14 cellular contexts compared by ENCODE assay signal in genomic region chrX:130566028-130566683, GRCh38.
"Had no signal": no experiment of that assay in that cellular context is flagged by ENCODE, and none has a peak within 500 bp of the region (broad histone marks: within the 10 kb centered on the region; RNA-seq: fewer than 3 reads in every experiment).

No MANE protein-coding gene starts in this region.

- H3K4me1 Mint-ChIP-seq: naive thymus-derived CD4-positive, alpha-beta T cell; stimulated activated naive B cell treated with anti-CD40 and anti-IgM and Interleukin-4, amounts not matched to agents 10 μg/mL and 1 μg/mL and 100 μg/mL, for 72 hours had no signal

- H3K27ac ChIP-seq: ascending aorta, colonic mucosa, heart right ventricle, prostate gland had no signal

- H3K4me3 ChIP-seq: ascending aorta, colonic mucosa, heart right ventricle, prostate gland had no signal

- H3K36me3 ChIP-seq: ascending aorta, colonic mucosa, heart right ventricle, prostate gland had no signal

- H3K4me3 Mint-ChIP-seq: activated CD8-positive, alpha-beta T cell treated with anti-CD3 and anti-CD28 coated beads, Interleukin-2, amount 10 ng/mL, durations not matched to agents 7 days and 5 days; activated T-helper 1 cell treated with anti-CD3 and anti-CD28 coated beads, Interleukin-12 subunit alpha, Interleukin-12 subunit beta, Interleukin-2, Interleukin-4 antibody, amounts not matched to agents 30 ng/mL and 10 ng/mL and 1 ng/mL, durations not matched to agents 14 hours and 24 hours and 36 hours; naive thymus-derived CD4-positive, alpha-beta T cell; stimulated activated naive B cell treated with anti-CD40 and anti-IgM and Interleukin-4, amounts not matched to agents 10 μg/mL and 1 μg/mL and 100 μg/mL, for 72 hours had no signal

- H3K9me3 ChIP-seq: ascending aorta, colonic mucosa, heart right ventricle, prostate gland had no signal

- H3K27ac Mint-ChIP-seq: activated CD8-positive, alpha-beta T cell treated with anti-CD3 and anti-CD28 coated beads, Interleukin-2, amount 10 ng/mL, durations not matched to agents 7 days and 5 days; activated T-helper 1 cell treated with anti-CD3 and anti-CD28 coated beads, Interleukin-12 subunit alpha, Interleukin-12 subunit beta, Interleukin-2, Interleukin-4 antibody, amounts not matched to agents 30 ng/mL and 10 ng/mL and 1 ng/mL, durations not matched to agents 14 hours and 24 hours and 36 hours; naive thymus-derived CD4-positive, alpha-beta T cell; stimulated activated naive B cell treated with anti-CD40 and anti-IgM and Interleukin-4, amounts not matched to agents 10 μg/mL and 1 μg/mL and 100 μg/mL, for 72 hours had no signal

- H3K9me3 Mint-ChIP-seq: activated T-helper 1 cell treated with anti-CD3 and anti-CD28 coated beads, Interleukin-12 subunit alpha, Interleukin-12 subunit beta, Interleukin-2, Interleukin-4 antibody, amounts not matched to agents 30 ng/mL and 10 ng/mL and 1 ng/mL, durations not matched to agents 14 hours and 24 hours and 36 hours had no signal

- H3K36me3 Mint-ChIP-seq: naive thymus-derived CD4-positive, alpha-beta T cell; stimulated activated naive B cell treated with anti-CD40 and anti-IgM and Interleukin-4, amounts not matched to agents 10 μg/mL and 1 μg/mL and 100 μg/mL, for 72 hours had no signal

- FAIRE-seq: frontal cortex had no signal

- H3K27me3 ChIP-seq: ascending aorta, colonic mucosa had no signal

- DNase-seq: activated CD4-positive, alpha-beta T cell treated with anti-CD3 and anti-CD28 coated beads for 48 hours; activated CD8-positive, alpha-beta T cell treated with anti-CD3 and anti-CD28 coated beads, Interleukin-2, amount 10 ng/mL, durations not matched to agents 7 days and 5 days; activated naive CD4-positive, alpha-beta T cell; colonic mucosa; heart right ventricle; kidney glomerular epithelial cell; naive thymus-derived CD4-positive, alpha-beta T cell; stimulated activated CD4-positive, alpha-beta T cell treated with anti-CD3 and anti-CD28 coated beads, Interleukin-2, amount 100 ng/mL, for 24 hours; stimulated activated naive B cell treated with anti-CD40 and anti-IgM and Interleukin-4, amounts not matched to agents 10 μg/mL and 1 μg/mL and 100 μg/mL, for 72 hours; trophoblast cell had no signal

- H3K4me1 ChIP-seq: ascending aorta, colonic mucosa, heart right ventricle, prostate gland had no signal
